Comparison of ENCODE assay signal across 15 cellular contexts in the genomic region with DNA sequence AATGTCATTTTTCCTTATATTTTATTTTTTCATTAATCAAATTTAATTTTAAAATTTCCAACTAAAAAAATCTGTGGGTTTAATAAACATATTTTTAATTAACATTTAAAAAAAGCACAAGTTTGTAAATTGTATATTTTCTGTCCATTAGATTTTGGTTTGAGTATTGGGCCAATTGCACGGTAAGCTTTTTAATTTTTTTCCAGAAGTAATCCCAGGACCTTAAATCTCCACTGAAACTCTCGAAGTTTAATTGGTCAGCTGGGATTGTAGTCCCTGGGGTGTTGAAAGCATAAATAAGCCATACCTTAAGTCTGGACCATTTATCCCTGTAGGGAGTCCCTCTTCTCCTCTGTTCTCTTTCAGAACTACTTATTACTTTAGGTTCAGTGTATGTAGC. TPM values are rescaled to one million over a fixed set of nuclear protein-coding genes. Genes with fewer than 3 reads are reported as not detected.
DNase-seq lines count a peak whose midpoint lies in the region; FAIRE-seq and TF ChIP-seq lines count a peak whose summit lies in the region.
"Not testable (repeated sequence)": the region's sequence is repeated elsewhere in the genome, so short reads cannot be mapped to it uniquely, and the experiment has no call there.
"Had no signal": no experiment of that assay in that cellular context is flagged by ENCODE, and none has a peak within 500 bp of the region (broad histone marks: within the 10 kb centered on the region; RNA-seq: fewer than 3 reads in every experiment).

A gene (plus strand): TSS at position 301 of the 400 bp plus-strand sequence. CDS start 13,574 bp downstream, outside the sequence.

- not testable (repeated sequence) for TF ChIP-seq CTCF in D721Med (IDR thresholded peaks at IDR 0.05; ENCODE audit: insufficient read depth, missing control alignments)

- DNase-seq in D721Med (ENCODE audit: insufficient read length, low spot score); GM12891 (ENCODE audit: insufficient read length, low spot score); GM19239 (ENCODE audit: insufficient read length, low spot score); frontal cortex (ENCODE audit: low spot score in 2 of 2); small intestine: not testable (repeated sequence)

- TF ChIP-seq POLR2A in GM12891 (IDR thresholded peaks at IDR 0.05; ENCODE audit: low read depth, low read length): not testable (repeated sequence)

- H3K9me3 ChIP-seq in small intestine (ENCODE audit: control insufficient read depth, low read depth): not testable (repeated sequence)

- H3K4me3 ChIP-seq in small intestine (ENCODE audit: low read depth in 1 of 2, low read length in 2 of 2): not testable (repeated sequence)

- not testable (repeated sequence) for H3K36me3 ChIP-seq in small intestine (ENCODE audit: control insufficient read depth in 2 of 2, insufficient read depth in 2 of 2, low read length in 2 of 2)

- not testable (repeated sequence) for H3K27ac ChIP-seq in small intestine (ENCODE audit: low read depth in 1 of 2, low read length in 1 of 2)

- peak; percentile 85 for FAIRE-seq in D721Med (lab: Jason Lieb, UNC)
- FAIRE-seq in GM12891 (lab: Jason Lieb, UNC): peak; percentile 95
- peak; percentile 86 for FAIRE-seq in GM19239 (lab: Jason Lieb, UNC)
- FAIRE-seq in TTC549 (lab: Jason Lieb, UNC): peak; percentile 98
- FAIRE-seq in colon (lab: Jason Lieb, UNC): peak; percentile 83
- peak; percentile 98 for FAIRE-seq in frontal cortex (lab: Jason Lieb, UNC)
- peak; percentile 92 for FAIRE-seq in small intestine (lab: Jason Lieb, UNC)

- H3K27me3 ChIP-seq in small intestine (ENCODE audit: control insufficient read depth in 2 of 2, insufficient read depth in 2 of 2, low read length in 2 of 2): not testable (repeated sequence)

- no CpG with 5 or more reads among the region's 2 CpGs for WGBS in small intestine, 3 donors

- not testable (repeated sequence) for H3K4me1 ChIP-seq in small intestine (ENCODE audit: control insufficient read depth in 2 of 2, insufficient read depth in 1 of 2, low read depth in 1 of 2, low read length in 1 of 2)

RNA-seq across cellular contexts. Expression of the gene that starts here (rescaled TPM):
- polyA plus RNA-seq in GM12891 (2012; ENCODE audit: low read depth, missing spikeins): 0.10 TPM
- total RNA-seq in frontal cortex: not detected
- not detected for polyA plus RNA-seq in small intestine
- total RNA-seq: Caco-2; Calu3; CD4-positive, alpha-beta T cell; CD8-positive, alpha-beta T cell; Daoy; G401 had no signal
- polyA plus RNA-seq: A549, BJ had no signal
